Comparison of ENCODE assay signal across 1 cellular context in genomic region chr7:100081535-100082102, GRCh38.
TF ChIP-seq lines count a peak whose summit lies in the region.

Gene ZNF3, minus strand, starts transcription at chr7:100081723. Its CDS starts 4,366 bp downstream, at chr7:100077357.

TF ChIP-seq in K562, 482 proteins besides CTCF, POLR2A, EP300 and RAD21 (continued from another document and continues in another):
- TF ChIP-seq, protein P1, sequence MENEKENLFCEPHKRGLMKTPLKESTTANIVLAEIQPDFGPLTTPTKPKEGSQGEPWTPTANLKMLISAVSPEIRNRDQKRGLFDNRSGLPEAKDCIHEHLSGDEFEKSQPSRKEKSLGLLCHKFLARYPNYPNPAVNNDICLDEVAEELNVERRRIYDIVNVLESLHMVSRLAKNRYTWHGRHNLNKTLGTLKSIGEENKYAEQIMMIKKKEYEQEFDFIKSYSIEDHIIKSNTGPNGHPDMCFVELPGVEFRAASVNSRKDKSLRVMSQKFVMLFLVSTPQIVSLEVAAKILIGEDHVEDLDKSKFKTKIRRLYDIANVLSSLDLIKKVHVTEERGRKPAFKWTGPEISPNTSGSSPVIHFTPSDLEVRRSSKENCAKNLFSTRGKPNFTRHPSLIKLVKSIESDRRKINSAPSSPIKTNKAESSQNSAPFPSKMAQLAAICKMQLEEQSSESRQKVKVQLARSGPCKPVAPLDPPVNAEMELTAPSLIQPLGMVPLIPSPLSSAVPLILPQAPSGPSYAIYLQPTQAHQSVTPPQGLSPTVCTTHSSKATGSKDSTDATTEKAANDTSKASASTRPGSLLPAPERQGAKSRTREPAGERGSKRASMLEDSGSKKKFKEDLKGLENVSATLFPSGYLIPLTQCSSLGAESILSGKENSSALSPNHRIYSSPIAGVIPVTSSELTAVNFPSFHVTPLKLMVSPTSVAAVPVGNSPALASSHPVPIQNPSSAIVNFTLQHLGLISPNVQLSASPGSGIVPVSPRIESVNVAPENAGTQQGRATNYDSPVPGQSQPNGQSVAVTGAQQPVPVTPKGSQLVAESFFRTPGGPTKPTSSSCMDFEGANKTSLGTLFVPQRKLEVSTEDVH (IDR thresholded peaks at IDR 0.05; ENCODE audit: low read depth, partially characterized antibody) = peak; percentile 91
- TF ChIP-seq ZNF830 (CRISPR knock-in tag; IDR thresholded peaks at IDR 0.05) (peak; percentile 92; the same call in 1 of the 2 replicates), FOXP1 (CRISPR knock-in tag; IDR thresholded peaks at IDR 0.05) (peak; percentile 95), THRAP3 (IDR thresholded peaks at IDR 0.05; ENCODE audit: borderline replicate concordance) (peak; percentile 61; the same call in 1 of the 2 replicates), YY1 (IDR thresholded peaks at IDR 0.05; ENCODE audit: borderline replicate concordance in 1 of 3, control insufficient read depth in 1 of 3, extremely low read depth in 1 of 3, insufficient read depth in 3 of 3, insufficient read length in 1 of 3, insufficient replicate concordance in 2 of 3, low read depth in 1 of 3, low read length in 2 of 3) (peak in 2 of 3 experiments; percentile 71 to 81), SREBF2 (CRISPR knock-in tag; IDR thresholded peaks at IDR 0.05) (0 out of 2 replicates have a peak, but pooled peaks have one; percentile 30), NCOA1 (IDR thresholded peaks at IDR 0.05; ENCODE audit: low read depth) (peak; percentile 85), FOXJ3 (CRISPR knock-in tag; IDR thresholded peaks at IDR 0.05) (no peak), ZNF253 (CRISPR knock-in tag; conservative IDR thresholded peaks at IDR 0.05) (no peak), SOX6 (IDR thresholded peaks at IDR 0.05) (peak; percentile 90), MAZ (CRISPR knock-in tag; conservative IDR thresholded peaks at IDR 0.05 in 1 of 2, IDR thresholded peaks at IDR 0.05 in 1 of 2) (peak; percentile 96 to 99), EGR1 (conservative IDR thresholded peaks at IDR 0.05) (peak; percentile 98), SIN3A (IDR thresholded peaks at IDR 0.05; ENCODE audit: borderline replicate concordance in 2 of 2, control insufficient read depth in 1 of 2, low read depth in 2 of 2, low read length in 2 of 2) (peak; percentile 78 to 81; a peak in 3 of 4 replicates), DACH1 (IDR thresholded peaks at IDR 0.05; ENCODE audit: partially characterized antibody) (peak; percentile 28), KDM4B (IDR thresholded peaks at IDR 0.05; ENCODE audit: borderline replicate concordance in 2 of 2, low read depth in 1 of 2) (peak in 1 of 2 experiments; percentile 97; a peak in 1 of 4 replicates), CGGBP1 (CRISPR knock-in tag; IDR thresholded peaks at IDR 0.05) (0 out of 2 replicates have a peak, but pooled peaks have one; percentile 62), TAF7 (tag; IDR thresholded peaks at IDR 0.05) (peak; percentile 82), POU5F1 (IDR thresholded peaks at IDR 0.05; ENCODE audit: borderline replicate concordance, low read depth, low read length, partially characterized antibody) (peak; percentile 14), HNRNPLL (IDR thresholded peaks at IDR 0.05; ENCODE audit: low read depth, low read length, poor library complexity, severe bottlenecking) (peak; percentile 6), ZBTB11 (CRISPR knock-in tag; IDR thresholded peaks at IDR 0.05) (peak; percentile 76 to 96 (median 85); a peak in 5 of 6 replicates), SMARCE1 (IDR thresholded peaks at IDR 0.05) (no peak), ZNF766 (CRISPR knock-in tag; conservative IDR thresholded peaks at IDR 0.05) (no peak), HDAC1 (IDR thresholded peaks at IDR 0.05) (peak in 1 of 2 experiments; percentile 89; a peak in 2 of 4 replicates), ADNP (tag; IDR thresholded peaks at IDR 0.05) (no peak), MTA2 (IDR thresholded peaks at IDR 0.05; ENCODE audit: low read depth) (peak; percentile 83; the same call in 1 of the 2 replicates), HNRNPL (IDR thresholded peaks at IDR 0.05; ENCODE audit: low read depth, low read length) (peak; percentile 93), FOXM1 (IDR thresholded peaks at IDR 0.05; ENCODE audit: low read depth) (0 out of 2 replicates have a peak, but pooled peaks have one; percentile 15), FOXM1 (CRISPR knock-in tag; IDR thresholded peaks at IDR 0.05; ENCODE audit: low read depth) (no peak), ARNT (IDR thresholded peaks at IDR 0.05) (no peak), ZBTB7A (IDR thresholded peaks at IDR 0.05; ENCODE audit: borderline replicate concordance, control insufficient read depth, low read depth, low read length) (peak; percentile 89), ZNF347 (CRISPR knock-in tag; IDR thresholded peaks at IDR 0.05; ENCODE audit: low read depth) (no peak), FIP1L1 (IDR thresholded peaks at IDR 0.05; ENCODE audit: low read depth, low read length, poor library complexity, severe bottlenecking) (peak; percentile 97), RBM22 (IDR thresholded peaks at IDR 0.05; ENCODE audit: low read depth, low read length, poor library complexity, severe bottlenecking) (peak; percentile 93), ZNF75A (CRISPR knock-in tag; IDR thresholded peaks at IDR 0.05) (no peak), MLLT1 (IDR thresholded peaks at IDR 0.05) (peak; percentile 49 to 99; a peak in 3 of 4 replicates), AFF4 (CRISPR knock-in tag; IDR thresholded peaks at IDR 0.05) (peak; percentile 99), CBFB (CRISPR knock-in tag; IDR thresholded peaks at IDR 0.05) (peak; percentile 81; the same call in 1 of the 2 replicates), ZNF445 (CRISPR knock-in tag; IDR thresholded peaks at IDR 0.05; ENCODE audit: low read depth) (no peak), BHLHE40 (IDR thresholded peaks at IDR 0.05; ENCODE audit: low read length) (peak; percentile 76)
- TF ChIP-seq, protein P2, sequence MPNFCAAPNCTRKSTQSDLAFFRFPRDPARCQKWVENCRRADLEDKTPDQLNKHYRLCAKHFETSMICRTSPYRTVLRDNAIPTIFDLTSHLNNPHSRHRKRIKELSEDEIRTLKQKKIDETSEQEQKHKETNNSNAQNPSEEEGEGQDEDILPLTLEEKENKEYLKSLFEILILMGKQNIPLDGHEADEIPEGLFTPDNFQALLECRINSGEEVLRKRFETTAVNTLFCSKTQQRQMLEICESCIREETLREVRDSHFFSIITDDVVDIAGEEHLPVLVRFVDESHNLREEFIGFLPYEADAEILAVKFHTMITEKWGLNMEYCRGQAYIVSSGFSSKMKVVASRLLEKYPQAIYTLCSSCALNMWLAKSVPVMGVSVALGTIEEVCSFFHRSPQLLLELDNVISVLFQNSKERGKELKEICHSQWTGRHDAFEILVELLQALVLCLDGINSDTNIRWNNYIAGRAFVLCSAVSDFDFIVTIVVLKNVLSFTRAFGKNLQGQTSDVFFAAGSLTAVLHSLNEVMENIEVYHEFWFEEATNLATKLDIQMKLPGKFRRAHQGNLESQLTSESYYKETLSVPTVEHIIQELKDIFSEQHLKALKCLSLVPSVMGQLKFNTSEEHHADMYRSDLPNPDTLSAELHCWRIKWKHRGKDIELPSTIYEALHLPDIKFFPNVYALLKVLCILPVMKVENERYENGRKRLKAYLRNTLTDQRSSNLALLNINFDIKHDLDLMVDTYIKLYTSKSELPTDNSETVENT (CRISPR knock-in tag; IDR thresholded peaks at IDR 0.05) = peak; percentile 100
- TF ChIP-seq, protein P3, sequence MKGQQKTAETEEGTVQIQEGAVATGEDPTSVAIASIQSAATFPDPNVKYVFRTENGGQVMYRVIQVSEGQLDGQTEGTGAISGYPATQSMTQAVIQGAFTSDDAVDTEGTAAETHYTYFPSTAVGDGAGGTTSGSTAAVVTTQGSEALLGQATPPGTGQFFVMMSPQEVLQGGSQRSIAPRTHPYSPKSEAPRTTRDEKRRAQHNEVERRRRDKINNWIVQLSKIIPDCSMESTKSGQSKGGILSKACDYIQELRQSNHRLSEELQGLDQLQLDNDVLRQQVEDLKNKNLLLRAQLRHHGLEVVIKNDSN (CRISPR knock-in tag; IDR thresholded peaks at IDR 0.05) = peak; percentile 65
- TF ChIP-seq, protein P4, sequence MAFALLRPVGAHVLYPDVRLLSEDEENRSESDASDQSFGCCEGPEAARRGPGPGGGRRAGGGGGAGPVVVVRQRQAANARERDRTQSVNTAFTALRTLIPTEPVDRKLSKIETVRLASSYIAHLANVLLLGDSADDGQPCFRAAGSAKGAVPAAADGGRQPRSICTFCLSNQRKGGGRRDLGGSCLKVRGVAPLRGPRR (CRISPR knock-in tag; IDR thresholded peaks at IDR 0.05) = no peak
- TF ChIP-seq, protein P5, sequence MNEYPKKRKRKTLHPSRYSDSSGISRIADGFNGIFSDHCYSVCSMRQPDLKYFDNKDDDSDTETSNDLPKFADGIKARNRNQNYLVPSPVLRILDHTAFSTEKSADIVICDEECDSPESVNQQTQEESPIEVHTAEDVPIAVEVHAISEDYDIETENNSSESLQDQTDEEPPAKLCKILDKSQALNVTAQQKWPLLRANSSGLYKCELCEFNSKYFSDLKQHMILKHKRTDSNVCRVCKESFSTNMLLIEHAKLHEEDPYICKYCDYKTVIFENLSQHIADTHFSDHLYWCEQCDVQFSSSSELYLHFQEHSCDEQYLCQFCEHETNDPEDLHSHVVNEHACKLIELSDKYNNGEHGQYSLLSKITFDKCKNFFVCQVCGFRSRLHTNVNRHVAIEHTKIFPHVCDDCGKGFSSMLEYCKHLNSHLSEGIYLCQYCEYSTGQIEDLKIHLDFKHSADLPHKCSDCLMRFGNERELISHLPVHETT (CRISPR knock-in tag; conservative IDR thresholded peaks at IDR 0.05 in 1 of 2, IDR thresholded peaks at IDR 0.05 in 1 of 2) = peak in 1 of 2 experiments; percentile 96; a peak in 2 of 4 replicates
- TF ChIP-seq, protein P6, sequence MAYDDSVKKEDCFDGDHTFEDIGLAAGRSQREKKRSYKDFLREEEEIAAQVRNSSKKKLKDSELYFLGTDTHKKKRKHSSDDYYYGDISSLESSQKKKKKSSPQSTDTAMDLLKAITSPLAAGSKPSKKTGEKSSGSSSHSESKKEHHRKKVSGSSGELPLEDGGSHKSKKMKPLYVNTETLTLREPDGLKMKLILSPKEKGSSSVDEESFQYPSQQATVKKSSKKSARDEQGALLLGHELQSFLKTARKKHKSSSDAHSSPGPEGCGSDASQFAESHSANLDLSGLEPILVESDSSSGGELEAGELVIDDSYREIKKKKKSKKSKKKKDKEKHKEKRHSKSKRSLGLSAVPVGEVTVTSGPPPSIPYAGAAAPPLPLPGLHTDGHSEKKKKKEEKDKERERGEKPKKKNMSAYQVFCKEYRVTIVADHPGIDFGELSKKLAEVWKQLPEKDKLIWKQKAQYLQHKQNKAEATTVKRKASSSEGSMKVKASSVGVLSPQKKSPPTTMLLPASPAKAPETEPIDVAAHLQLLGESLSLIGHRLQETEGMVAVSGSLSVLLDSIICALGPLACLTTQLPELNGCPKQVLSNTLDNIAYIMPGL (CRISPR knock-in tag; IDR thresholded peaks at IDR 0.05) = peak; percentile 94; the same call in 1 of the 2 replicates
